In genomic region chr5:178627259-178627598, GRCh38 we compare ENCODE assay signal across 8 cellular contexts. TPM values are rescaled to one million over a fixed set of nuclear protein-coding genes. Genes with fewer than 3 reads are reported as not detected.
A peak's percentile ranks its signal among the peaks of the same experiment; 100 is the strongest.
DNase-seq lines count a peak whose midpoint lies in the region; ATAC-seq and TF ChIP-seq lines count a peak whose summit lies in the region.

No MANE protein-coding gene starts in this region.

- H3K27me3 ChIP-seq in adipocyte (replicated peaks; ENCODE audit: control insufficient read depth, insufficient read depth, low read length) (no peaks in the 10 kb centered on the region), right lobe of liver (no peaks in the 10 kb centered on the region)

- H3K36me3 ChIP-seq in adipocyte (ENCODE audit: control insufficient read depth, insufficient read depth, low read length, severe bottlenecking): peaks cover 10% of the 10 kb centered on the region
- H3K36me3 ChIP-seq in right lobe of liver: peaks cover 0 to 10% (median 7%) of the 10 kb centered on the region in 4 donors

- TF ChIP-seq CTCF in right lobe of liver (IDR thresholded peaks at IDR 0.05): no peak
- no peak for TF ChIP-seq CTCF in type B pancreatic cell (conservative IDR thresholded peaks at IDR 0.05)

- no peak for DNase-seq in activated naive CD4-positive, alpha-beta T cell treated with Interleukin-2 at 50 U/mL for 16 hours
- DNase-seq in adipocyte (ENCODE audit: low read depth) (no peak), right lobe of liver (no peak), type B pancreatic cell (ENCODE audit: extremely low spot score, unreplicated experiment) (peak; percentile 74), hepatic stellate cell (ENCODE audit: low spot score) (no peak), HT-29 (ENCODE audit: low spot score) (no peak), NOMO-1 (lab: John Stamatoyannopoulos, UW; ENCODE audit: unreplicated experiment in 2 of 2) (no peak)

- H3K9me3 Mint-ChIP-seq in activated naive CD4-positive, alpha-beta T cell treated with anti-CD3 and anti-CD28 coated beads, Interleukin-2, amount 50 U/mL, for 24 hours: no peaks in the 10 kb centered on the region
- no peaks in the 10 kb centered on the region for H3K9me3 Mint-ChIP-seq in type B pancreatic cell

- H3K4me3 Mint-ChIP-seq in activated naive CD4-positive, alpha-beta T cell treated with anti-CD3 and anti-CD28 coated beads, Interleukin-2, amount 50 U/mL, for 24 hours: peak overlapping the region; percentile 62
- peak overlapping the region; percentile 95 for H3K4me3 Mint-ChIP-seq in type B pancreatic cell

- H3K27ac Mint-ChIP-seq in activated naive CD4-positive, alpha-beta T cell treated with anti-CD3 and anti-CD28 coated beads, Interleukin-2, amount 50 U/mL, for 24 hours: no peak overlapping the region
- peak overlapping the region; percentile 99 for H3K27ac Mint-ChIP-seq in type B pancreatic cell

- H3K9ac ChIP-seq in adipocyte (ENCODE audit: low read length): peak overlapping the region; percentile 75

- ATAC-seq in right lobe of liver: no peak

- TF ChIP-seq POLR2A in right lobe of liver (IDR thresholded peaks at IDR 0.05): no peak

- no peaks in the 10 kb centered on the region for H3K27me3 Mint-ChIP-seq in activated naive CD4-positive, alpha-beta T cell treated with anti-CD3 and anti-CD28 coated beads, Interleukin-2, amount 50 U/mL, for 24 hours
- H3K27me3 Mint-ChIP-seq in type B pancreatic cell: no peaks in the 10 kb centered on the region

- intact Hi-C loops in right lobe of liver (cut with DNase I): no loop called here

- WGBS in right lobe of liver (ENCODE audit: insufficient coverage, low coverage, low lambda C conversion rate, missing lambda C conversion rate): 6% methylated on average over 7 of the region's 20 CpGs

- peak overlapping the region; percentile 98 to 100 (median 99) for H3K27ac ChIP-seq in right lobe of liver

- H3K4me1 Mint-ChIP-seq in activated naive CD4-positive, alpha-beta T cell treated with anti-CD3 and anti-CD28 coated beads, Interleukin-2, amount 50 U/mL, for 24 hours: peaks cover 41% of the 10 kb centered on the region
- peaks cover 34% of the 10 kb centered on the region for H3K4me1 Mint-ChIP-seq in type B pancreatic cell (ENCODE audit: unreplicated experiment)

- H3K36me3 Mint-ChIP-seq in activated naive CD4-positive, alpha-beta T cell treated with anti-CD3 and anti-CD28 coated beads, Interleukin-2, amount 50 U/mL, for 24 hours: peaks cover 3% of the 10 kb centered on the region
- H3K36me3 Mint-ChIP-seq in type B pancreatic cell: peaks cover 5% of the 10 kb centered on the region

- peak overlapping the region; percentile 82 for H3K4me3 ChIP-seq in adipocyte (ENCODE audit: low read length)
- peak overlapping the region; percentile 77 to 99 (median 93) for H3K4me3 ChIP-seq in right lobe of liver

- H3K4me1 ChIP-seq in adipocyte (ENCODE audit: control insufficient read depth, insufficient read depth, low read length) (peaks cover 21% of the 10 kb centered on the region), right lobe of liver (peaks cover 0 to 21% (median 9%) of the 10 kb centered on the region in 4 donors)

- H3K9me3 ChIP-seq in adipocyte (ENCODE audit: control insufficient read depth, low read length) (no peaks in the 10 kb centered on the region), right lobe of liver (no peaks in the 10 kb centered on the region)

RNA-seq across cellular contexts. Expression of gene CLK4, which starts 0.4 kb away (rescaled TPM):
- total RNA-seq in right lobe of liver (10 to 100 TPM; 10.8 to 19.1 (median 11.7) TPM), type B pancreatic cell (ENCODE audit: low replicate concordance) (21.4 and 42.6 TPM in 2 replicates)
- total RNA-seq in HT-29 (2014; rRNA removed; shearing (Covaris generic)): 10.1 and 12.0 TPM in 2 replicates

RNA-seq across cellular contexts. Expression of gene COL23A1, which starts 37.0 kb away (rescaled TPM):
- total RNA-seq in right lobe of liver (1 to 10 TPM in 2 of 6 experiments, under 1 TPM in 4; 0.25 to 1.2 (median 0.50) TPM), type B pancreatic cell (ENCODE audit: low replicate concordance) (1.5 and 15.5 TPM in 2 replicates)
- not detected in 2 replicates for total RNA-seq in HT-29 (2014; rRNA removed; shearing (Covaris generic))
